In the genomic region with DNA sequence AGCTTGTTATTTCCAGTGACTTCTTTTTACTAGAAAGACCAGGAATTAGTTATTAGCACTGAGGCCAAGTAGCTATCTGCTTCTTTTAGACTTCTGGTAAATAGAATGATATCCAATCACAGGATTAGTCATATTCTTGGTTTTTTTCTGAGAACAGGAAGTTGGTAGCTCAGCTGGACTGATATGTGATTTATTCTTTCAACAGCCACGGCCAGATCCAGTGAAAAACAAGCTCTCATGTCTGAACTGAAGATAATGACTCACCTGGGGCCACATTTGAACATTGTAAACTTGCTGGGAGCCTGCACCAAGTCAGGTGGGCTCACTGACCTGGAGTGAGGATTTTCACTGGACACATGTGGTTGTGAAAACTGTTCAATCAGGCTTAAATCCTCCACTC, we compare ENCODE assay signal across 8 cellular contexts. TPM values are rescaled to one million over a fixed set of nuclear protein-coding genes. Genes with fewer than 3 reads are reported as not detected.
DNase-seq lines count a peak whose midpoint lies in the region; ATAC-seq and TF ChIP-seq lines count a peak whose summit lies in the region.

No MANE protein-coding gene starts in this region.

- H3K9me2 ChIP-seq in SK-N-SH = no peaks in the 10 kb centered on the region

- H3K27ac Mint-ChIP-seq in H9 = no peak overlapping the region

- POLR2A ChIA-PET in SK-N-SH (lab: Yijun Ruan, JAX) = no interaction called here

- no peak overlapping the region for H2BK20ac ChIP-seq in H9 (ENCODE audit: low read depth, low read length, poor library complexity, severe bottlenecking)

- H2AFZ ChIP-seq in H9 (ENCODE audit: low read length) (no peak overlapping the region), SK-N-SH (ENCODE audit: low read depth) (no peak overlapping the region)

- no peak overlapping the region for H4K8ac ChIP-seq in H9 (replicated peaks; ENCODE audit: insufficient read length, low read depth, low read length)

- H3K9ac ChIP-seq in H9 (ENCODE audit: extremely low read depth, insufficient read length, low read length) (no peak overlapping the region), SK-N-SH (no peak overlapping the region), iPS-15b (ENCODE audit: low read depth, low read length) (no peak overlapping the region)

- TF ChIP-seq RAD21 in SK-N-SH (IDR thresholded peaks at IDR 0.05; ENCODE audit: low read length) = no peak

- H3K27ac ChIP-seq in H9 (ENCODE audit: insufficient read length, low read depth, low read length) (no peak overlapping the region), SK-N-SH (ENCODE audit: low read depth in 2 of 2, low read length in 1 of 2) (peak overlapping the region; percentile 30 to 40; a peak in 3 of 4 replicates), transverse colon (no peak overlapping the region)

- peaks cover 14% of the 10 kb centered on the region for H3F3A ChIP-seq in SK-N-SH (replicated peaks; ENCODE audit: insufficient read depth)

- no peaks in the 10 kb centered on the region for H3K79me1 ChIP-seq in H9 (ENCODE audit: insufficient read depth, low read depth, low read length, poor library complexity, severe bottlenecking)

- no peak overlapping the region for H2BK5ac ChIP-seq in H9 (ENCODE audit: insufficient read length, low read length)

- H3K4me2 ChIP-seq in H9 (ENCODE audit: insufficient read depth, insufficient read length, low read length) = peak overlapping the region; percentile 16
- H3K4me2 ChIP-seq in SK-N-SH = peak overlapping the region; percentile 2; the same call in 1 of the 2 replicates

- ATAC-seq in left colon = no peak

- H3K9me3 ChIP-seq in H9 (ENCODE audit: control insufficient read depth, low read depth, low read length) (peaks cover 8% of the 10 kb centered on the region), SK-N-SH (no peaks in the 10 kb centered on the region), iPS-15b (ENCODE audit: control insufficient read depth, insufficient read depth, low read length) (peaks cover 7% of the 10 kb centered on the region), transverse colon (no peaks in the 10 kb centered on the region)

- H3K4me3 Mint-ChIP-seq in H9 = peak overlapping the region; percentile 60 to 68

- H3K36me3 ChIP-seq in SK-N-SH (replicated peaks in 1 of 2; ENCODE audit: control insufficient read depth in 1 of 2, insufficient read depth in 2 of 2, low read length in 1 of 2) (peaks cover 62 to 80% of the 10 kb centered on the region in 2 experiments), iPS-15b (ENCODE audit: control insufficient read depth, insufficient read depth, low read length) (peaks cover 6% of the 10 kb centered on the region), transverse colon (no peaks in the 10 kb centered on the region)

- intact Hi-C loops in left colon (cut with DNase I, micrococcal nuclease) = no loop called here
- intact Hi-C loops in transverse colon (cut with DNase I; ENCODE audit: low total_unique reads) = no loop called here

- peaks cover 35 to 45% of the 10 kb centered on the region in 2 experiments for H3K4me1 Mint-ChIP-seq in H9

- no peak overlapping the region for H4K5ac ChIP-seq in H9 (ENCODE audit: insufficient read length, low read depth, low read length)

- WGBS in H9 (ENCODE audit: extremely low coverage, insufficient read length, low lambda C conversion rate) = no CpG with 5 or more reads among the region's 1 CpG
- WGBS in SK-N-SH (ENCODE audit: low lambda C conversion rate) = 0% methylated on average over 1 of the region's 1 CpG
- WGBS in transverse colon (ENCODE audit: low coverage in 1 of 2), 2 donors = 9% methylated on average over 1 of the region's 1 CpG; no CpG with 5 or more reads in 1 of the 2 donors

- TF ChIP-seq EP300 in SK-N-SH (IDR thresholded peaks at IDR 0.05; ENCODE audit: borderline replicate concordance in 1 of 2, low read depth in 1 of 2, low read length in 1 of 2) (peak in 1 of 2 experiments; percentile 52; a peak in 1 of 4 replicates), transverse colon (IDR thresholded peaks at IDR 0.05; ENCODE audit: low read depth) (no peak)

- no peaks in the 10 kb centered on the region for H3K79me2 ChIP-seq in H9 (ENCODE audit: insufficient read depth, low read length)
- no peaks in the 10 kb centered on the region for H3K79me2 ChIP-seq in SK-N-SH (ENCODE audit: insufficient read depth)

- no peak overlapping the region for H3K23ac ChIP-seq in H9 (ENCODE audit: insufficient read length, low read depth, low read length)

- H3K4ac ChIP-seq in H9 (ENCODE audit: low read depth, low read length) = no peak overlapping the region

- no peak overlapping the region for H3K14ac ChIP-seq in H9 (ENCODE audit: insufficient read depth, low read length)

- H3K9me3 Mint-ChIP-seq in H9 = peaks cover 13 to 27% of the 10 kb centered on the region in 2 experiments

- H3T11ph ChIP-seq in H9 (ENCODE audit: low read length) = no peak overlapping the region

- H2BK15ac ChIP-seq in H9 (ENCODE audit: low read depth, low read length) = no peak overlapping the region

- no peak for TF ChIP-seq CTCF in H9 (conservative IDR thresholded peaks at IDR 0.05)
- TF ChIP-seq CTCF in SK-N-SH (IDR thresholded peaks at IDR 0.05) = no peak
- TF ChIP-seq CTCF in transverse colon (IDR thresholded peaks at IDR 0.05) = no peak

- H4K20me1 ChIP-seq in H9 (ENCODE audit: control insufficient read depth, insufficient read depth, insufficient read length) (no peaks in the 10 kb centered on the region), SK-N-SH (ENCODE audit: insufficient read depth) (peaks cover 4% of the 10 kb centered on the region; the same call in 1 of the 2 replicates)

- H3K27me3 Mint-ChIP-seq in H9 (ENCODE audit: low read depth) = peaks cover 20% of the 10 kb centered on the region

- in situ Hi-C loops in transverse colon (cut with MboI; ENCODE audit: low pct_ligation_motif_present in 1 of 4, low pct_unique_long_range_greater_than_20kb in 1 of 4, low sequenced_read_pairs in 3 of 4) = no loop called here

- H2AK5ac ChIP-seq in H9 (ENCODE audit: insufficient read length, low read length) = no peak overlapping the region

- CTCF ChIA-PET in SK-N-SH (lab: Yijun Ruan, JAX) = interaction anchor here (0.9 to 1.5 kb wide), 2 partner anchors 15 to 43 kb away, joined by 3 to 6 read pairs; no protein-coding TSS in a partner anchor

- no peak overlapping the region for H2BK12ac ChIP-seq in H9 (ENCODE audit: insufficient read length, low read depth, low read length)

- no peak overlapping the region for H3K56ac ChIP-seq in H9 (ENCODE audit: insufficient read length, low read depth, low read length)

- no peak overlapping the region for H4K91ac ChIP-seq in H9 (ENCODE audit: insufficient read length, low read depth, low read length)

- H3K23me2 ChIP-seq in H9 (ENCODE audit: insufficient read length, low read depth, low read length, poor library complexity, severe bottlenecking) = no peaks in the 10 kb centered on the region

- TF ChIP-seq POLR2A in transverse colon (IDR thresholded peaks at IDR 0.05) = no peak

- H3K27me3 ChIP-seq in H9 (ENCODE audit: insufficient read depth, low read length) (no peaks in the 10 kb centered on the region), SK-N-SH (ENCODE audit: insufficient read depth) (no peaks in the 10 kb centered on the region), iPS-15b (ENCODE audit: control insufficient read depth, insufficient read depth, low read length) (peaks cover 6% of the 10 kb centered on the region), transverse colon (peaks cover 6% of the 10 kb centered on the region)

- H3K4me3 ChIP-seq in SK-N-SH (ENCODE audit: low read depth in 2 of 2, low read length in 1 of 2) = no peak overlapping the region
- peak overlapping the region; percentile 31 for H3K4me3 ChIP-seq in iPS-15b (ENCODE audit: low read depth, low read length)
- H3K4me3 ChIP-seq in transverse colon = no peak overlapping the region

- H3K18ac ChIP-seq in H9 (ENCODE audit: insufficient read length, low read depth, low read length) = no peak overlapping the region

- peaks cover 23 to 28% (median 27%) of the 10 kb centered on the region in 3 experiments for H3K36me3 Mint-ChIP-seq in H9 (ENCODE audit: insufficient read depth in 1 of 3, low read depth in 3 of 3)

- H2BK120ac ChIP-seq in H9 (ENCODE audit: low read depth, low read length, poor library complexity, severe bottlenecking) = no peak overlapping the region

- DNase-seq in GM04503 (ENCODE audit: low read depth) = peak; percentile 60
- no peak for DNase-seq in H9
- no peak for DNase-seq in SK-N-SH
- DNase-seq in left colon = no peak
- DNase-seq in transverse colon = no peak
- DNase-seq in NCI-H1105 (lab: John Stamatoyannopoulos, UW) = no peak
- DNase-seq in 8988T = no peak

- H3K4me1 ChIP-seq in H9 (ENCODE audit: insufficient read depth, low read length) = peaks cover 10% of the 10 kb centered on the region
- H3K4me1 ChIP-seq in SK-N-SH (ENCODE audit: control insufficient read depth in 1 of 2, insufficient read depth in 2 of 2, low read depth in 1 of 2, low read length in 1 of 2) = peaks cover 7 to 24% of the 10 kb centered on the region in 2 experiments
- H3K4me1 ChIP-seq in iPS-15b (ENCODE audit: control insufficient read depth, insufficient read depth, low read length) = peaks cover 24% of the 10 kb centered on the region
- H3K4me1 ChIP-seq in transverse colon = peaks cover 0 to 7% (median 0%) of the 10 kb centered on the region in 4 donors

TF ChIP-seq in SK-N-SH, 30 proteins besides CTCF, POLR2A, EP300 and RAD21 (continues in another document):
- TF ChIP-seq, protein P1, sequence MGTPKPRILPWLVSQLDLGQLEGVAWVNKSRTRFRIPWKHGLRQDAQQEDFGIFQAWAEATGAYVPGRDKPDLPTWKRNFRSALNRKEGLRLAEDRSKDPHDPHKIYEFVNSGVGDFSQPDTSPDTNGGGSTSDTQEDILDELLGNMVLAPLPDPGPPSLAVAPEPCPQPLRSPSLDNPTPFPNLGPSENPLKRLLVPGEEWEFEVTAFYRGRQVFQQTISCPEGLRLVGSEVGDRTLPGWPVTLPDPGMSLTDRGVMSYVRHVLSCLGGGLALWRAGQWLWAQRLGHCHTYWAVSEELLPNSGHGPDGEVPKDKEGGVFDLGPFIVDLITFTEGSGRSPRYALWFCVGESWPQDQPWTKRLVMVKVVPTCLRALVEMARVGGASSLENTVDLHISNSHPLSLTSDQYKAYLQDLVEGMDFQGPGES (IDR thresholded peaks at IDR 0.05; ENCODE audit: low read depth, low read length) = no peak
- peak; percentile 75; the same call in 1 of the 2 replicates for TF ChIP-seq FOSL2 (IDR thresholded peaks at IDR 0.05; ENCODE audit: borderline replicate concordance, low read depth)
- no peak for TF ChIP-seq NRF1 (IDR thresholded peaks at IDR 0.05; ENCODE audit: low read depth, low read length)
- peak; percentile 80 for TF ChIP-seq TCF12 (IDR thresholded peaks at IDR 0.05)
- TF ChIP-seq JUND (IDR thresholded peaks at IDR 0.05) = peak; percentile 76
- no peak for TF ChIP-seq RCOR1 (IDR thresholded peaks at IDR 0.05; ENCODE audit: low read length)
- peak; percentile 59; the same call in 1 of the 2 replicates for TF ChIP-seq ELF1 (IDR thresholded peaks at IDR 0.05)

RNA-seq across cellular contexts. Expression of a gene that starts 48.6 kb away (rescaled TPM):
- total RNA-seq in H9 (2021) (6.6 and 6.8 TPM in 2 replicates), left colon (10 to 100 TPM; 30.8 to 45.2 TPM), transverse colon (100 to 1,000 TPM in 1 of 4 donors, 10 to 100 TPM in 3; 20.6 to 190 (median 65.5) TPM)
- polyA plus RNA-seq in SK-N-SH (2012; rRNA removed) = 25.3 and 28.6 TPM in 2 replicates
- 29.6 and 34.0 TPM in 2 replicates for polyA plus RNA-seq in SK-N-SH (2012; cell fraction: cytosol; rRNA removed)
- 17.9 and 26.6 TPM in 2 replicates for polyA plus RNA-seq in SK-N-SH (2012; cell fraction: nucleus; rRNA removed)

Comparison
In these comparisons a context has a peak if more than half of its experiments do, and no peak if none do; other contexts are left out.
1. H3K27ac ChIP-seq: peak in SK-N-SH (2 of 2); none in H9 (single experiment) and transverse colon (0 of 4).